ENCODE assay signal across 9 cellular contexts in the genomic region with DNA sequence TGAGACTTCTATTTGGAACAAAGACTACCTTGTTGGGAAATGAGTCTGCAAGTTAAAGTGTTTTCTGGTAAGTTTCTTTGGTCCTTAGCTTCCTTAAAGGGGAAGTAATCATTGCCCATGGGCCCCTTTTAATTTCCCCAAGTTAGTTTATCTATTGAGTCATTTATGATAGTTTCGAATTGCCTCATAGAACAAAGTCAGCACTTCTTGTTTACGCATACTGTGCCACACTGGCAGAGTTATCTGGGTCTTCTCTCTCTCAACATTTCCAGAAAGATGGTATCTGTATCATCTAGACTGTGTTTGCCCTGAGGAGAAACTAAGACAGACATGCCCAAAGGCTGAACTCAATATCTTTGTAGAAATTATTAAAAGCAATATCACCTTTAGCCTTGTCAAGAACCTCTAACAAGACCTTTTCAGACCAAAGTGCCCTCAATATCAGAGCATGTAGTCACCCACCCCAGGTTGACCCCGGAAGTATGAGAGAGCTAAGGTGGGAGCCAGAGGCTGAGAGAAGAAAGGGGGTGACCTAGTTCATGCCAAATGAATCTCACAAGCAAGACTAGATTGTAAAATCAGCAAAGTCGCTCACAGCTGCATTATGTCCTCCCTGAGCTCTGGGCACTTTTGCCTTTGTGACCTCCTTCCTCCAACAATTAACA. TPM values are rescaled to one million over a fixed set of nuclear protein-coding genes. Genes with fewer than 3 reads are reported as not detected.
DNase-seq lines count a peak whose midpoint lies in the region; ATAC-seq lines count a peak whose summit lies in the region.
"Had no signal": no experiment of that assay in that cellular context is flagged by ENCODE, and none has a peak within 500 bp of the region (broad histone marks: within the 10 kb centered on the region; RNA-seq: fewer than 3 reads in every experiment).

No MANE protein-coding gene starts in this region.

- H3K27ac Mint-ChIP-seq in activated CD4-positive, alpha-beta T cell treated with anti-CD3 and anti-CD28 coated beads for 36 hours, result peak overlapping the region; percentile 3
- H3K27ac Mint-ChIP-seq in activated CD4-positive, alpha-beta T cell treated with anti-CD3 and anti-CD28 coated beads, Interleukin-2, amount 10 ng/mL, durations not matched to agents 7 days and 5 days, result no peak overlapping the region
- peak overlapping the region; percentile 1 for H3K27ac Mint-ChIP-seq in T-helper 2 cell treated with Interferon-gamma antibody and Interleukin-4, amounts not matched to agents 5 μg/mL and 100 μg/mL, for 36 hours
- peak overlapping the region; percentile 94 for H3K27ac Mint-ChIP-seq in stimulated activated effector memory CD8-positive, alpha-beta T cell treated with anti-CD3 and anti-CD28 coated beads, Interleukin-12 subunit alpha, Interleukin-12 subunit beta, amount 100 ng/mL, for 72 hours

- peaks cover 3% of the 10 kb centered on the region for H3K27me3 Mint-ChIP-seq in activated CD4-positive, alpha-beta T cell treated with anti-CD3 and anti-CD28 coated beads for 36 hours
- no peaks in the 10 kb centered on the region for H3K27me3 Mint-ChIP-seq in activated CD4-positive, alpha-beta T cell treated with anti-CD3 and anti-CD28 coated beads, Interleukin-2, amount 10 ng/mL, durations not matched to agents 7 days and 5 days
- H3K27me3 Mint-ChIP-seq in T-helper 2 cell treated with Interferon-gamma antibody and Interleukin-4, amounts not matched to agents 5 μg/mL and 100 μg/mL, for 36 hours (ENCODE audit: low read depth), result no peaks in the 10 kb centered on the region

- POLR2A ChIA-PET in activated CD4-positive, alpha-beta T cell treated with anti-CD3 and anti-CD28 coated beads for 36 hours (lab: Charles Lee), result no interaction called here
- POLR2A ChIA-PET in activated CD4-positive, alpha-beta T cell treated with anti-CD3 and anti-CD28 coated beads, Interleukin-2, amount 10 ng/mL, durations not matched to agents 7 days and 5 days (lab: Charles Lee), result no interaction called here

- intact Hi-C loops in activated CD4-positive, alpha-beta T cell treated with anti-CD3 and anti-CD28 coated beads for 36 hours (cut with DNase I, micrococcal nuclease), result loop anchor here (1.0 to 5.0 kb wide), 3 partner anchors 16 to 38 kb away; partner anchors contain the start of gene GPR65 (in 1 of the 2)

- no peaks in the 10 kb centered on the region for H3K36me3 Mint-ChIP-seq in activated CD4-positive, alpha-beta T cell treated with anti-CD3 and anti-CD28 coated beads for 36 hours (ENCODE audit: low read depth)
- H3K36me3 Mint-ChIP-seq in activated CD4-positive, alpha-beta T cell treated with anti-CD3 and anti-CD28 coated beads, Interleukin-2, amount 10 ng/mL, durations not matched to agents 7 days and 5 days (ENCODE audit: low read depth), result peaks cover 6% of the 10 kb centered on the region
- peaks cover 2% of the 10 kb centered on the region for H3K36me3 Mint-ChIP-seq in T-helper 2 cell treated with Interferon-gamma antibody and Interleukin-4, amounts not matched to agents 5 μg/mL and 100 μg/mL, for 36 hours (ENCODE audit: low read depth)
- H3K36me3 Mint-ChIP-seq in stimulated activated effector memory CD8-positive, alpha-beta T cell treated with anti-CD3 and anti-CD28 coated beads, Interleukin-12 subunit alpha, Interleukin-12 subunit beta, amount 100 ng/mL, for 72 hours, result no peaks in the 10 kb centered on the region

- ATAC-seq in activated CD4-positive, alpha-beta T cell treated with anti-CD3 and anti-CD28 coated beads for 36 hours, result peak; percentile 95
- peak; percentile 67 for ATAC-seq in HG02973 (IDR thresholded peaks at IDR 0.05; ENCODE audit: unreplicated experiment)
- ATAC-seq in stimulated activated effector memory CD8-positive, alpha-beta T cell treated with anti-CD3 and anti-CD28 coated beads, Interleukin-12 subunit alpha, Interleukin-12 subunit beta, amount 100 ng/mL, for 72 hours, result peak; percentile 97

- H3K9me3 Mint-ChIP-seq in activated CD4-positive, alpha-beta T cell treated with anti-CD3 and anti-CD28 coated beads for 36 hours (ENCODE audit: low read depth), result no peaks in the 10 kb centered on the region
- H3K9me3 Mint-ChIP-seq in activated CD4-positive, alpha-beta T cell treated with anti-CD3 and anti-CD28 coated beads, Interleukin-2, amount 10 ng/mL, durations not matched to agents 7 days and 5 days, result peaks cover 8% of the 10 kb centered on the region
- H3K9me3 Mint-ChIP-seq in T-helper 2 cell treated with Interferon-gamma antibody and Interleukin-4, amounts not matched to agents 5 μg/mL and 100 μg/mL, for 36 hours, result peaks cover 6% of the 10 kb centered on the region
- no peaks in the 10 kb centered on the region for H3K9me3 Mint-ChIP-seq in stimulated activated effector memory CD8-positive, alpha-beta T cell treated with anti-CD3 and anti-CD28 coated beads, Interleukin-12 subunit alpha, Interleukin-12 subunit beta, amount 100 ng/mL, for 72 hours

- no peak overlapping the region for H3K4me3 Mint-ChIP-seq in activated CD4-positive, alpha-beta T cell treated with anti-CD3 and anti-CD28 coated beads for 36 hours
- no peak overlapping the region for H3K4me3 Mint-ChIP-seq in activated CD4-positive, alpha-beta T cell treated with anti-CD3 and anti-CD28 coated beads, Interleukin-2, amount 10 ng/mL, durations not matched to agents 7 days and 5 days
- H3K4me3 Mint-ChIP-seq in T-helper 2 cell treated with Interferon-gamma antibody and Interleukin-4, amounts not matched to agents 5 μg/mL and 100 μg/mL, for 36 hours, result no peak overlapping the region
- H3K4me3 Mint-ChIP-seq in stimulated activated effector memory CD8-positive, alpha-beta T cell treated with anti-CD3 and anti-CD28 coated beads, Interleukin-12 subunit alpha, Interleukin-12 subunit beta, amount 100 ng/mL, for 72 hours, result peak overlapping the region; percentile 55

- CTCF ChIA-PET in activated CD4-positive, alpha-beta T cell treated with anti-CD3 and anti-CD28 coated beads for 36 hours (lab: Charles Lee), result no interaction called here
- CTCF ChIA-PET in activated CD4-positive, alpha-beta T cell treated with anti-CD3 and anti-CD28 coated beads, Interleukin-2, amount 10 ng/mL, durations not matched to agents 7 days and 5 days (lab: Charles Lee), result no interaction called here

- H3K4me1 Mint-ChIP-seq in activated CD4-positive, alpha-beta T cell treated with anti-CD3 and anti-CD28 coated beads for 36 hours, result peaks cover 15% of the 10 kb centered on the region
- peaks cover 9% of the 10 kb centered on the region for H3K4me1 Mint-ChIP-seq in activated CD4-positive, alpha-beta T cell treated with anti-CD3 and anti-CD28 coated beads, Interleukin-2, amount 10 ng/mL, durations not matched to agents 7 days and 5 days
- H3K4me1 Mint-ChIP-seq in T-helper 2 cell treated with Interferon-gamma antibody and Interleukin-4, amounts not matched to agents 5 μg/mL and 100 μg/mL, for 36 hours (ENCODE audit: low read depth), result peaks cover 10% of the 10 kb centered on the region
- H3K4me1 Mint-ChIP-seq in stimulated activated effector memory CD8-positive, alpha-beta T cell treated with anti-CD3 and anti-CD28 coated beads, Interleukin-12 subunit alpha, Interleukin-12 subunit beta, amount 100 ng/mL, for 72 hours, result peaks cover 27% of the 10 kb centered on the region

- peak; percentile 12 for DNase-seq in activated CD4-positive, alpha-beta T cell treated with anti-CD3 and anti-CD28 coated beads for 36 hours
- no peak for DNase-seq in activated CD4-positive, alpha-beta T cell treated with anti-CD3 and anti-CD28 coated beads, Interleukin-2, amount 10 ng/mL, durations not matched to agents 7 days and 5 days
- peak; percentile 22 for DNase-seq in T-helper 2 cell treated with Interferon-gamma antibody and Interleukin-4, amounts not matched to agents 5 μg/mL and 100 μg/mL, for 36 hours (ENCODE audit: low spot score)
- peak in 1 of 2 donors; percentile 58 for DNase-seq in stimulated activated effector memory CD8-positive, alpha-beta T cell treated with anti-CD3 and anti-CD28 coated beads, Interleukin-12 subunit alpha, Interleukin-12 subunit beta, amount 100 ng/mL, for 72 hours (ENCODE audit: low spot score in 2 of 2)
- DNase-seq in NCI-H1694 treated with DMSO at 0.1 percent for 48 hours (lab: John Stamatoyannopoulos, UW) (no peak), HuH-7.5 (ENCODE audit: low spot score) (no peak), NCI-H2107 (lab: John Stamatoyannopoulos, UW) (no peak)
- DNase-seq: NCI-H526 treated with DMSO at 0.1 percent for 48 hours had no signal

RNA-seq across cellular contexts. Expression of gene GPR65, which starts 40.0 kb away (rescaled TPM):
- total RNA-seq in activated CD4-positive, alpha-beta T cell treated with anti-CD3 and anti-CD28 coated beads for 36 hours, result 10 to 100 TPM; 13.7 to 14.0 TPM
- total RNA-seq in activated CD4-positive, alpha-beta T cell treated with anti-CD3 and anti-CD28 coated beads, Interleukin-2, amount 10 ng/mL, durations not matched to agents 7 days and 5 days, result 10 to 100 TPM; 17.9 to 21.0 TPM

RNA-seq across cellular contexts. Expression of gene GALC, which starts 51.9 kb away (rescaled TPM):
- total RNA-seq in activated CD4-positive, alpha-beta T cell treated with anti-CD3 and anti-CD28 coated beads for 36 hours, result 10 to 100 TPM; 10.3 to 10.8 TPM
- 10 to 100 TPM; 15.5 to 16.9 TPM for total RNA-seq in activated CD4-positive, alpha-beta T cell treated with anti-CD3 and anti-CD28 coated beads, Interleukin-2, amount 10 ng/mL, durations not matched to agents 7 days and 5 days

Comparison
In these comparisons a context has a peak if more than half of its experiments do, and no peak if none do; other contexts are left out.
1. DNase-seq: peak in activated CD4-positive, alpha-beta T cell treated with anti-CD3 and anti-CD28 coated beads for 36 hours (single experiment) and T-helper 2 cell treated with Interferon-gamma antibody and Interleukin-4, amounts not matched to agents 5 μg/mL and 100 μg/mL, for 36 hours (single experiment); none in activated CD4-positive, alpha-beta T cell treated with anti-CD3 and anti-CD28 coated beads, Interleukin-2, amount 10 ng/mL, durations not matched to agents 7 days and 5 days (single experiment), NCI-H1694 treated with DMSO at 0.1 percent for 48 hours (single experiment), HuH-7.5 (single experiment) and NCI-H2107 (single experiment).
2. Peak in every context shown above with its lines, with median percentiles within 50 percentile points of each other: ATAC-seq.